In the genomic region with DNA sequence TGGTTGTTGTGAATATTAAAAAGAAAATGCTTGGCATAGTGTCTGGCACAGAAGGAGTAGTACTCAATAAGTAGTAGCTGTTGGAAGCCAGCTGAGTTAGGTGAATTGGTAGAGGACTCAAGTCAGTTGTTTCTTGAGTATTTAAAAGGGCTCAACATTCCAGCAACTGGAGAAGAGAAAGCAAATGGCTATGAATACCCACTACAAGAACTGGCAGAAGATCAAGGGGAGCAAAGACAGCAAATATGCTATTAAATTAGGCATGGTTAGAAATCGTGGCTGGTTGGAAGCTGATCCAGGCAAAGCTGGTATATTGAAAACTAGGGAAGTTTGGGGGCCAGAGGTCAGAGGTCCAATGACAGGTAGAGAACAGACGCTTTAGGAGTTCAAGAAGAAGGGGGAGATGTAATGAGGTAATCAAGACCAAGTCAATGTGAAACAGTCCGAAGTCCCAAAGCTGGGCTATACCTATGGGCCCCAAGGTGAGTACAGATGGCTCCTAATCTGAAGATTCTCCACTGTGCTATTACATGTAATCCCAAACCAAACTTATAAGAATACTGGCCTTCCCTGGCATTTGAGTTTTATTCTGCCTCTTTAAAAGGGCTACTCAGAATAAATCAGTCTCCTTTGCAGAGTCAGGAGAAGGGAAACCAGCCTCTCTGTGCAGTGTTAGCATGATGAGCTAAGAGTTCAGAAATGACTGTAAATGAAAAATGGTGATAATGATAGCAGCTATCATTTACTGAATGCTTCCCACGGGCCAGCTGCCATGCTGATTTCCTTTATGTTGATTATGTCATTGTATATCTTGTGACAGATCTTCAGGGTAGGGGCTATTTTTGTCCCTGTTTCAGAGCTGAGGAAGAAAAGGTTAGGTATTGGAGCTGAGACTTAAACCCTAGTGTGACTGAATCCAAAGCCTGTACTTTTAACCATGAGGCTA, we compare ENCODE assay signal across 16 cellular contexts.
DNase-seq lines count a peak whose midpoint lies in the region; ATAC-seq and TF ChIP-seq lines count a peak whose summit lies in the region.
"Had no signal": no experiment of that assay in that cellular context is flagged by ENCODE, and none has a peak within 500 bp of the region (broad histone marks: within the 10 kb centered on the region; RNA-seq: fewer than 3 reads in every experiment).

No MANE protein-coding gene starts in this region.

- peak; percentile 77 for ATAC-seq in HG03095 (IDR thresholded peaks at IDR 0.05; ENCODE audit: unreplicated experiment)
- ATAC-seq in GM19397 (IDR thresholded peaks at IDR 0.05; ENCODE audit: unreplicated experiment): no peak

- peak overlapping the region in 36 of 59 donors; percentile 0 to 92 (median 38) for H3K27ac ChIP-seq in dorsolateral prefrontal cortex
- H3K27ac ChIP-seq: C4-2B, coronary artery had no signal

- DNase-seq in stimulated activated CD4-positive, alpha-beta T cell treated with anti-CD3 and anti-CD28 coated beads, Interleukin-4, amount 100 ng/mL, for 48 hours (ENCODE audit: low read depth in 2 of 2): peak; percentile 6 to 8
- no peak for DNase-seq in stimulated activated CD4-positive, alpha-beta T cell treated with anti-CD3 and anti-CD28 coated beads, Interleukin-4, amount 100 ng/mL, for 1 hour
- no peak for DNase-seq in dorsolateral prefrontal cortex
- no peak for DNase-seq in SIG-M5 (lab: John Stamatoyannopoulos, UW)
- no peak for DNase-seq in NCI-H1092 (lab: John Stamatoyannopoulos, UW)
- no peak for DNase-seq in NCI-H1694 treated with DMSO at 0.1 percent for 48 hours (lab: John Stamatoyannopoulos, UW)
- DNase-seq: activated CD4-positive, alpha-beta T cell treated with anti-CD3 and anti-CD28 coated beads, Interleukin-2, amount 10 ng/mL, durations not matched to agents 24 days and 14 days; IMR-90; midbrain; NCI-H187; NK-92 treated with Interleukin-12 subunit alpha and Interleukin-12 subunit beta, amount 100 ng/mL, for 24 hours; SW 1271 had no signal

- intact Hi-C loops in dorsolateral prefrontal cortex (cut with DNase I): loop anchor here in 1 of 2 donors (5.0 kb wide), 1 partner anchor 36 kb away; no protein-coding TSS in a partner anchor

- H3K27me3 ChIP-seq in dorsolateral prefrontal cortex: no peaks in the 10 kb centered on the region

- TF ChIP-seq CTCF in dorsolateral prefrontal cortex (IDR thresholded peaks at IDR 0.05 in 54 of 56, conservative IDR thresholded peaks at IDR 0.05 in 2 of 56; ENCODE audit: low read depth in 1 of 56, partially characterized antibody in 56 of 56): no peak

- H3K4me3 ChIP-seq in dorsolateral prefrontal cortex: no peak overlapping the region
- H3K4me3 ChIP-seq: coronary artery had no signal

Comparison
In these comparisons a context has a peak if more than half of its experiments do, and no peak if none do; other contexts are left out.
1. DNase-seq: peak in stimulated activated CD4-positive, alpha-beta T cell treated with anti-CD3 and anti-CD28 coated beads, Interleukin-4, amount 100 ng/mL, for 48 hours (2 of 2); none in stimulated activated CD4-positive, alpha-beta T cell treated with anti-CD3 and anti-CD28 coated beads, Interleukin-4, amount 100 ng/mL, for 1 hour (single experiment), dorsolateral prefrontal cortex (0 of 10), SIG-M5 (single experiment), NCI-H1092 (single experiment) and NCI-H1694 treated with DMSO at 0.1 percent for 48 hours (single experiment).